8 cellular contexts compared by ENCODE assay signal in genomic region chr20:2108987-2109386, GRCh38. TPM values are rescaled to one million over a fixed set of nuclear protein-coding genes. Genes with fewer than 3 reads are reported as not detected.
A peak's percentile ranks its signal among the peaks of the same experiment; 100 is the strongest.
DNase-seq lines count a peak whose midpoint lies in the region; ATAC-seq and TF ChIP-seq lines count a peak whose summit lies in the region.

No MANE protein-coding gene starts in this region.

- no peak for DNase-seq in activated naive CD4-positive, alpha-beta T cell treated with anti-CD3 and anti-CD28 coated beads, Interleukin-2, amount 10 ng/mL, durations not matched to agents 7 days and 5 days
- DNase-seq in astrocyte of the spinal cord (ENCODE audit: low read depth, low spot score) (peak; percentile 58), islet precursor cell (peak; percentile 85), type B pancreatic cell (ENCODE audit: extremely low spot score, unreplicated experiment) (no peak), Kasumi-1 (lab: John Stamatoyannopoulos, UW) (no peak), UCSD-AML1 (lab: John Stamatoyannopoulos, UW; ENCODE audit: unreplicated experiment) (no peak)

- H3K27me3 Mint-ChIP-seq in activated naive CD4-positive, alpha-beta T cell treated with anti-CD3 and anti-CD28 coated beads, Interleukin-2, amount 50 U/mL, for 24 hours = no peaks in the 10 kb centered on the region
- H3K27me3 Mint-ChIP-seq in activated naive CD4-positive, alpha-beta T cell treated with anti-CD3 and anti-CD28 coated beads, Interleukin-2, amount 10 ng/mL, durations not matched to agents 7 days and 5 days = no peaks in the 10 kb centered on the region
- H3K27me3 Mint-ChIP-seq in type B pancreatic cell = no peaks in the 10 kb centered on the region

- H3K36me3 Mint-ChIP-seq in activated naive CD4-positive, alpha-beta T cell treated with anti-CD3 and anti-CD28 coated beads, Interleukin-2, amount 50 U/mL, for 24 hours = peaks cover 22% of the 10 kb centered on the region
- peaks cover 31% of the 10 kb centered on the region for H3K36me3 Mint-ChIP-seq in activated naive CD4-positive, alpha-beta T cell treated with anti-CD3 and anti-CD28 coated beads, Interleukin-2, amount 10 ng/mL, durations not matched to agents 7 days and 5 days
- peaks cover 20% of the 10 kb centered on the region for H3K36me3 Mint-ChIP-seq in type B pancreatic cell

- ATAC-seq in HG03571 (IDR thresholded peaks at IDR 0.05; ENCODE audit: unreplicated experiment) = no peak

- no peak overlapping the region for H3K4me3 ChIP-seq in astrocyte of the spinal cord (ENCODE audit: low read depth, low read length)

- CTCF ChIA-PET in activated naive CD4-positive, alpha-beta T cell treated with anti-CD3 and anti-CD28 coated beads, Interleukin-2, amount 10 ng/mL, durations not matched to agents 7 days and 5 days (lab: Charles Lee) = interaction anchor here (0.7 kb wide), 1 partner anchor 101 kb away, joined by 3 read pairs; no protein-coding TSS in a partner anchor

- in situ Hi-C loops in astrocyte of the spinal cord (cut with HindIII; ENCODE audit: low sequenced_read_pairs) = no loop called here

- TF ChIP-seq CTCF in astrocyte of the spinal cord (IDR thresholded peaks at IDR 0.05; ENCODE audit: low read depth, low read length) (no peak), type B pancreatic cell (conservative IDR thresholded peaks at IDR 0.05) (no peak)

- H3K27ac Mint-ChIP-seq in activated naive CD4-positive, alpha-beta T cell treated with anti-CD3 and anti-CD28 coated beads, Interleukin-2, amount 50 U/mL, for 24 hours = no peak overlapping the region
- H3K27ac Mint-ChIP-seq in activated naive CD4-positive, alpha-beta T cell treated with anti-CD3 and anti-CD28 coated beads, Interleukin-2, amount 10 ng/mL, durations not matched to agents 7 days and 5 days = no peak overlapping the region
- peak overlapping the region; percentile 19 for H3K27ac Mint-ChIP-seq in type B pancreatic cell

- peak overlapping the region; percentile 24 for H3K4me3 Mint-ChIP-seq in activated naive CD4-positive, alpha-beta T cell treated with anti-CD3 and anti-CD28 coated beads, Interleukin-2, amount 50 U/mL, for 24 hours
- no peak overlapping the region for H3K4me3 Mint-ChIP-seq in activated naive CD4-positive, alpha-beta T cell treated with anti-CD3 and anti-CD28 coated beads, Interleukin-2, amount 10 ng/mL, durations not matched to agents 7 days and 5 days
- peak overlapping the region; percentile 46 for H3K4me3 Mint-ChIP-seq in type B pancreatic cell

- no peaks in the 10 kb centered on the region for H3K9me3 Mint-ChIP-seq in activated naive CD4-positive, alpha-beta T cell treated with anti-CD3 and anti-CD28 coated beads, Interleukin-2, amount 50 U/mL, for 24 hours
- H3K9me3 Mint-ChIP-seq in activated naive CD4-positive, alpha-beta T cell treated with anti-CD3 and anti-CD28 coated beads, Interleukin-2, amount 10 ng/mL, durations not matched to agents 7 days and 5 days = no peaks in the 10 kb centered on the region
- H3K9me3 Mint-ChIP-seq in type B pancreatic cell = no peaks in the 10 kb centered on the region

- peaks cover 96% of the 10 kb centered on the region for H3K4me1 Mint-ChIP-seq in activated naive CD4-positive, alpha-beta T cell treated with anti-CD3 and anti-CD28 coated beads, Interleukin-2, amount 50 U/mL, for 24 hours
- peaks cover 64% of the 10 kb centered on the region for H3K4me1 Mint-ChIP-seq in activated naive CD4-positive, alpha-beta T cell treated with anti-CD3 and anti-CD28 coated beads, Interleukin-2, amount 10 ng/mL, durations not matched to agents 7 days and 5 days
- peaks cover 51% of the 10 kb centered on the region for H3K4me1 Mint-ChIP-seq in type B pancreatic cell (ENCODE audit: unreplicated experiment)

RNA-seq across cellular contexts. Expression of gene STK35, which starts 7.4 kb away (rescaled TPM):
- 28.3 and 28.9 TPM in 2 replicates for total RNA-seq in type B pancreatic cell (ENCODE audit: low replicate concordance)

Comparison
In these comparisons a context has a peak if more than half of its experiments do, and no peak if none do; other contexts are left out.
1. DNase-seq: peak in astrocyte of the spinal cord (single experiment) and islet precursor cell (single experiment); none in activated naive CD4-positive, alpha-beta T cell treated with anti-CD3 and anti-CD28 coated beads, Interleukin-2, amount 10 ng/mL, durations not matched to agents 7 days and 5 days (single experiment), type B pancreatic cell (single experiment), Kasumi-1 (0 of 2) and UCSD-AML1 (single experiment).